ENCODE assay signal across 27 cellular contexts in the genomic region with DNA sequence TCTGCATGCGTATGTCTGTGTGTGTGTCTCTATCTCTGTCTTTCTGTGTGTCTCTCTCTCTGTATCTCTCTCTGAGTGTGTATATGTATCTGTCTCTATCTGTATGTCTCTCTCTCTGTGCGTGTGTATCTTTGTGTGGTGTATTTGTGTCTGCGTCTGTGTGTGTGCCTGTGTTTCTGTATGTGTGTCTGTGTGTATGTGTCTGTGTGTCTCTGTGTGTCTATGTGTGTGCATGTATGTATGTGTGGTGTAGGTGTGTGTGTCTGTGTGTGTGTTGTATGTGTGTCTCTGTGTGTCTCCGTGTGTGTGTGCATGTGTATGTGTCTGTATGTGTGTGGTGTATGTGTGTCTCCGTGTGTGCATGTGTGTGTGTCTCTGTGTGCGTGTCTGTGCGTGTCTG.
"Had no signal": no experiment of that assay in that cellular context is flagged by ENCODE, and none has a peak within 500 bp of the region (broad histone marks: within the 10 kb centered on the region; RNA-seq: fewer than 3 reads in every experiment).

No MANE protein-coding gene starts in this region.

- H3K4me3 Mint-ChIP-seq: activated CD8-positive, alpha-beta memory T cell treated with anti-CD3 and anti-CD28 coated beads, Interleukin-2, amount 10 ng/mL, durations not matched to agents 7 days and 5 days; activated naive CD8-positive, alpha-beta T cell treated with anti-CD3 and anti-CD28 coated beads, Interleukin-2, amount 50 U/mL, for 24 hours; activated T-cell treated with anti-CD3 and anti-CD28 coated beads, Interleukin-2, amount 50 U/mL, for 4 hours; T-helper 17 cell; WTC11 had no signal

- H3K4me1 ChIP-seq: ascending aorta had no signal

- H3K27ac Mint-ChIP-seq: activated CD8-positive, alpha-beta memory T cell treated with anti-CD3 and anti-CD28 coated beads, Interleukin-2, amount 10 ng/mL, durations not matched to agents 7 days and 5 days; activated naive CD4-positive, alpha-beta T cell treated with anti-CD3 and anti-CD28 coated beads, Interleukin-2, amount 50 U/mL, for 72 hours; activated naive CD8-positive, alpha-beta T cell treated with anti-CD3 and anti-CD28 coated beads, Interleukin-2, amount 50 U/mL, for 24 hours; T-helper 17 cell; WTC11 had no signal

- DNase-seq: activated CD4-positive, alpha-beta T cell treated with anti-CD3 and anti-CD28 coated beads for 48 hours; activated CD4-positive, alpha-beta T cell treated with anti-CD3 and anti-CD28 coated beads, Interleukin-2, amount 50 U/mL, for 48 hours; activated CD4-positive, CD25-positive, alpha-beta regulatory T cell treated with anti-CD3 and anti-CD28 coated beads, Interleukin-2, amount 50 U/mL, for 72 hours; activated CD8-positive, alpha-beta memory T cell treated with anti-CD3 and anti-CD28 coated beads, Interleukin-2, amount 10 ng/mL, durations not matched to agents 7 days and 5 days; activated effector memory CD4-positive, alpha-beta T cell treated with anti-CD3 and anti-CD28 coated beads, Interleukin-2, amount 50 U/mL, for 16 hours; activated naive CD4-positive, alpha-beta T cell treated with Interleukin-2 at 50 U/mL for 16 hours; activated naive CD8-positive, alpha-beta T cell treated with anti-CD3 and anti-CD28 coated beads, Interleukin-2, amount 50 U/mL, for 24 hours; activated T-cell treated with anti-CD3 and anti-CD28 coated beads, Interleukin-2, amount 50 U/mL, for 4 hours; amniotic stem cell; body of pancreas; central memory CD4-positive, alpha-beta T cell; MG63; MV-4-11; NCI-H1105; NCI-H1436; NCI-H1694 treated with DMSO at 0.1 percent for 48 hours; NCI-H2081; NCI-H510A treated with DMSO at 0.1 percent for 48 hours; PC-3; SHP77; T-helper 17 cell; T-helper 9 cell had no signal

- H3K4me1 Mint-ChIP-seq: activated CD8-positive, alpha-beta memory T cell treated with anti-CD3 and anti-CD28 coated beads, Interleukin-2, amount 10 ng/mL, durations not matched to agents 7 days and 5 days; activated naive CD8-positive, alpha-beta T cell treated with anti-CD3 and anti-CD28 coated beads, Interleukin-2, amount 50 U/mL, for 24 hours; T-helper 17 cell; WTC11 had no signal

- H3K4me3 ChIP-seq: ascending aorta, body of pancreas, MG63 had no signal

- H3K9me3 ChIP-seq: ascending aorta, body of pancreas, MG63 had no signal

- FAIRE-seq: bronchial epithelial cell, RCC 7860 had no signal

- H3K27ac ChIP-seq: ascending aorta, body of pancreas had no signal

- H3K36me3 Mint-ChIP-seq: activated CD8-positive, alpha-beta memory T cell treated with anti-CD3 and anti-CD28 coated beads, Interleukin-2, amount 10 ng/mL, durations not matched to agents 7 days and 5 days; activated naive CD4-positive, alpha-beta T cell treated with anti-CD3 and anti-CD28 coated beads, Interleukin-2, amount 50 U/mL, for 72 hours; WTC11 had no signal

- H3K36me3 ChIP-seq: ascending aorta, MG63 had no signal

- ATAC-seq: activated CD8-positive, alpha-beta memory T cell treated with anti-CD3 and anti-CD28 coated beads, Interleukin-2, amount 10 ng/mL, durations not matched to agents 7 days and 5 days; activated naive CD4-positive, alpha-beta T cell treated with anti-CD3 and anti-CD28 coated beads, Interleukin-2, amount 50 U/mL, for 72 hours; activated naive CD8-positive, alpha-beta T cell treated with anti-CD3 and anti-CD28 coated beads, Interleukin-2, amount 50 U/mL, for 24 hours; activated T-cell treated with anti-CD3 and anti-CD28 coated beads, Interleukin-2, amount 50 U/mL, for 4 hours; body of pancreas; PC-3; T-helper 17 cell; WTC11 had no signal

- H3K9me3 Mint-ChIP-seq: activated naive CD4-positive, alpha-beta T cell treated with anti-CD3 and anti-CD28 coated beads, Interleukin-2, amount 50 U/mL, for 72 hours; activated naive CD8-positive, alpha-beta T cell treated with anti-CD3 and anti-CD28 coated beads, Interleukin-2, amount 50 U/mL, for 24 hours; activated T-cell treated with anti-CD3 and anti-CD28 coated beads, Interleukin-2, amount 50 U/mL, for 4 hours; WTC11 had no signal

- H3K27me3 ChIP-seq: ascending aorta, body of pancreas, MG63 had no signal
